In the genomic region with DNA sequence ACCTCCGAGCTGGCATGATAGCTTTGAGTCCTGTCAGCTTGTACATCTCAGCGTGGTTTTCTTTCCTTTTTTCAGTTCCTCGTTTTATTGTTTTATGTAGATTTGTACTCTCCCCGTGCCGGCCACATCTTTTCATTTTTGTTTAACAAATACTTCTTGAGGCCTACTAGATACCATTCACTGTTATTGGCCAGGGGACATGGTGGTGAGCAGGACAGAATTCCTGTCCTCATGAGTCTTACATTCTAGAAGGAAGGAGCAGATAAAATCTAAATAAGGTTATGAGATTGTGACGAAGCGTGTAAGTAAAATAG, we compare ENCODE assay signal across 9 cellular contexts. TPM values are rescaled to one million over a fixed set of nuclear protein-coding genes. Genes with fewer than 3 reads are reported as not detected.
DNase-seq lines count a peak whose midpoint lies in the region; ATAC-seq and TF ChIP-seq lines count a peak whose summit lies in the region.
"Had no signal": no experiment of that assay in that cellular context is flagged by ENCODE, and none has a peak within 500 bp of the region (broad histone marks: within the 10 kb centered on the region; RNA-seq: fewer than 3 reads in every experiment).

No MANE protein-coding gene starts in this region.

- H3K4me3 ChIP-seq in stomach = peak overlapping the region; percentile 72 to 96 (median 92)

- peak; percentile 19 for DNase-seq in activated CD4-positive, alpha-beta T cell treated with anti-CD3 and anti-CD28 coated beads for 48 hours
- no peak for DNase-seq in activated CD4-positive, alpha-beta T cell treated with anti-CD3 and anti-CD28 coated beads, Interleukin-2, amount 10 ng/mL, durations not matched to agents 7 days and 5 days
- DNase-seq in RKO (ENCODE audit: low spot score) (peak; percentile 80), foreskin keratinocyte (no peak), stomach (no peak), endothelial cell (ENCODE audit: low spot score) (no peak), DMS153 treated with DMSO at 0.1 percent for 48 hours (lab: John Stamatoyannopoulos, UW; ENCODE audit: unreplicated experiment) (no peak)

- H3K4me3 Mint-ChIP-seq in activated CD4-positive, alpha-beta T cell treated with anti-CD3 and anti-CD28 coated beads, Interleukin-2, amount 10 ng/mL, durations not matched to agents 7 days and 5 days = no peak overlapping the region
- H3K4me3 Mint-ChIP-seq in endothelial cell (ENCODE audit: unreplicated experiment) = no peak overlapping the region
- H3K4me3 Mint-ChIP-seq: dendritic cell treated with granulocyte-macrophage colony-stimulating factor and Interleukin-4, amounts not matched to agents 40 ng/mL and 50 ng/mL, for 4 days had no signal

- no peaks in the 10 kb centered on the region for H3K9me3 ChIP-seq in stomach

- H3K36me3 ChIP-seq in stomach = no peaks in the 10 kb centered on the region

- peaks cover 12% of the 10 kb centered on the region for H3K4me1 Mint-ChIP-seq in activated CD4-positive, alpha-beta T cell treated with anti-CD3 and anti-CD28 coated beads, Interleukin-2, amount 10 ng/mL, durations not matched to agents 7 days and 5 days
- H3K4me1 Mint-ChIP-seq in endothelial cell (ENCODE audit: unreplicated experiment) = no peaks in the 10 kb centered on the region

- H3K4me1 ChIP-seq in foreskin keratinocyte (peaks cover 20% of the 10 kb centered on the region), stomach (peaks cover 41 to 54% (median 48%) of the 10 kb centered on the region in 4 donors)

- POLR2A ChIA-PET in activated CD4-positive, alpha-beta T cell treated with anti-CD3 and anti-CD28 coated beads, Interleukin-2, amount 10 ng/mL, durations not matched to agents 7 days and 5 days (lab: Charles Lee) = no interaction called here

- H3K27me3 ChIP-seq in foreskin keratinocyte (no peaks in the 10 kb centered on the region), stomach (no peaks in the 10 kb centered on the region)

- no peak for TF ChIP-seq POLR2A in stomach (IDR thresholded peaks at IDR 0.05)

- no peaks in the 10 kb centered on the region for H3K9me3 Mint-ChIP-seq in activated CD4-positive, alpha-beta T cell treated with anti-CD3 and anti-CD28 coated beads, Interleukin-2, amount 10 ng/mL, durations not matched to agents 7 days and 5 days
- H3K9me3 Mint-ChIP-seq in endothelial cell (ENCODE audit: unreplicated experiment) = no peaks in the 10 kb centered on the region
- H3K9me3 Mint-ChIP-seq: dendritic cell treated with granulocyte-macrophage colony-stimulating factor and Interleukin-4, amounts not matched to agents 40 ng/mL and 50 ng/mL, for 4 days had no signal

- WGBS in stomach, 5 donors = 4 to 9% (median 6%) methylated on average over 7 of the region's 7 CpGs

- TF ChIP-seq CTCF in foreskin keratinocyte (conservative IDR thresholded peaks at IDR 0.05) (no peak), stomach (IDR thresholded peaks at IDR 0.05) (no peak), endothelial cell (IDR thresholded peaks at IDR 0.05; ENCODE audit: unreplicated experiment) (no peak)

- intact Hi-C loops in stomach (cut with DNase I; ENCODE audit: low total_unique reads) = no loop called here

- no peak for TF ChIP-seq EP300 in stomach (IDR thresholded peaks at IDR 0.05)

- ATAC-seq in HG02759 (IDR thresholded peaks at IDR 0.05; ENCODE audit: unreplicated experiment) = peak; percentile 25
- no peak for ATAC-seq in foreskin keratinocyte

- no peak overlapping the region for H3K27ac Mint-ChIP-seq in activated CD4-positive, alpha-beta T cell treated with anti-CD3 and anti-CD28 coated beads, Interleukin-2, amount 10 ng/mL, durations not matched to agents 7 days and 5 days
- no peak overlapping the region for H3K27ac Mint-ChIP-seq in endothelial cell (ENCODE audit: unreplicated experiment)
- H3K27ac Mint-ChIP-seq: dendritic cell treated with granulocyte-macrophage colony-stimulating factor and Interleukin-4, amounts not matched to agents 40 ng/mL and 50 ng/mL, for 4 days had no signal

- no peaks in the 10 kb centered on the region for H3K36me3 Mint-ChIP-seq in activated CD4-positive, alpha-beta T cell treated with anti-CD3 and anti-CD28 coated beads, Interleukin-2, amount 10 ng/mL, durations not matched to agents 7 days and 5 days (ENCODE audit: low read depth)
- peaks cover 3% of the 10 kb centered on the region for H3K36me3 Mint-ChIP-seq in endothelial cell (ENCODE audit: low read depth, unreplicated experiment)

- no peaks in the 10 kb centered on the region for H3K27me3 Mint-ChIP-seq in activated CD4-positive, alpha-beta T cell treated with anti-CD3 and anti-CD28 coated beads, Interleukin-2, amount 10 ng/mL, durations not matched to agents 7 days and 5 days
- H3K27me3 Mint-ChIP-seq in endothelial cell (ENCODE audit: unreplicated experiment) = no peaks in the 10 kb centered on the region

- CTCF ChIA-PET in activated CD4-positive, alpha-beta T cell treated with anti-CD3 and anti-CD28 coated beads, Interleukin-2, amount 10 ng/mL, durations not matched to agents 7 days and 5 days (lab: Charles Lee) = interaction anchor here (0.6 to 1.6 kb wide), 2 partner anchors 59 to 144 kb away, joined by 3 read pairs; no protein-coding TSS in a partner anchor

- peak overlapping the region; percentile 94 for H3K27ac ChIP-seq in foreskin keratinocyte
- H3K27ac ChIP-seq in stomach = peak overlapping the region; percentile 96 to 99 (median 99)

RNA-seq across cellular contexts. Expression of a gene that starts 1.2 kb away (rescaled TPM):
- 10 to 100 TPM; 21.8 to 23.2 TPM for total RNA-seq in activated CD4-positive, alpha-beta T cell treated with anti-CD3 and anti-CD28 coated beads, Interleukin-2, amount 10 ng/mL, durations not matched to agents 7 days and 5 days
- 37.9 and 45.5 TPM in 2 replicates for total RNA-seq in foreskin keratinocyte
- polyA plus RNA-seq in foreskin keratinocyte = 10.6 and 15.7 TPM in 2 replicates
- 100 to 1,000 TPM in 1 of 5 donors, 10 to 100 TPM in 4; 19.2 to 182 (median 42.6) TPM for total RNA-seq in stomach
- 10 to 100 TPM; 13.7 to 17.1 (median 16.6) TPM for polyA plus RNA-seq in stomach
- total RNA-seq in endothelial cell (ENCODE audit: unreplicated experiment) = 14.1 TPM

Comparison
In these comparisons a context has a peak if more than half of its experiments do, and no peak if none do; other contexts are left out.
1. DNase-seq: peak in activated CD4-positive, alpha-beta T cell treated with anti-CD3 and anti-CD28 coated beads for 48 hours (single experiment) and RKO (single experiment); none in activated CD4-positive, alpha-beta T cell treated with anti-CD3 and anti-CD28 coated beads, Interleukin-2, amount 10 ng/mL, durations not matched to agents 7 days and 5 days (single experiment), foreskin keratinocyte (0 of 2), stomach (single experiment), endothelial cell (single experiment) and DMS153 treated with DMSO at 0.1 percent for 48 hours (single experiment).